ENCODE assay signal across 15 cellular contexts in genomic region chr1:112938188-112938587, GRCh38. TPM values are rescaled to one million over a fixed set of nuclear protein-coding genes. Genes with fewer than 3 reads are reported as not detected.
DNase-seq lines count a peak whose midpoint lies in the region; ATAC-seq and TF ChIP-seq lines count a peak whose summit lies in the region.
"Had no signal": no experiment of that assay in that cellular context is flagged by ENCODE, and none has a peak within 500 bp of the region (broad histone marks: within the 10 kb centered on the region; RNA-seq: fewer than 3 reads in every experiment).

No MANE protein-coding gene starts in this region.

- H3K9me3 ChIP-seq in SU-DHL-6 (ENCODE audit: insufficient read depth, low read length): no peaks in the 10 kb centered on the region
- H3K9me3 ChIP-seq in gastrocnemius medialis: no peaks in the 10 kb centered on the region
- no peaks in the 10 kb centered on the region for H3K9me3 ChIP-seq in upper lobe of left lung
- H3K9me3 ChIP-seq: tibial artery had no signal

- DNase-seq in DMS 273 (lab: John Stamatoyannopoulos, UW; ENCODE audit: unreplicated experiment) (peak; percentile 12), DMS 273 treated with DMSO at 0.1 percent for 48 hours (lab: John Stamatoyannopoulos, UW) (no peak), fibroblast of peridontal ligament (ENCODE audit: extremely low read depth) (peak; percentile 62), gastrocnemius medialis (no peak), NCI-H1105 (lab: John Stamatoyannopoulos, UW) (no peak), upper lobe of left lung (no peak)
- DNase-seq: activated T-cell treated with anti-CD3 and anti-CD28 coated beads, Interleukin-2, amount 50 U/mL, for 48 hours; naive thymus-derived CD8-positive, alpha-beta T cell; NCI-H510A; tibial artery; WERI-Rb-1 had no signal

- WGBS in upper lobe of left lung, 2 donors: 72 to 74% methylated on average over 3 of the region's 3 CpGs

- H3K4me2 ChIP-seq in SU-DHL-6 (ENCODE audit: low read depth, low read length, poor library complexity, severe bottlenecking): peak overlapping the region; percentile 56

- no peaks in the 10 kb centered on the region for H3K9me2 ChIP-seq in SU-DHL-6 (replicated peaks; ENCODE audit: insufficient read depth, low read length)

- H3K79me2 ChIP-seq in SU-DHL-6 (ENCODE audit: insufficient read depth, low read length): peaks cover 99% of the 10 kb centered on the region

- in situ Hi-C loops in gastrocnemius medialis (cut with MboI; ENCODE audit: low sequenced_read_pairs in 4 of 4): no loop called here

- TF ChIP-seq CTCF in SU-DHL-6 (IDR thresholded peaks at IDR 0.05; ENCODE audit: insufficient read depth, low read length, poor library complexity, severe bottlenecking) (no peak), gastrocnemius medialis (IDR thresholded peaks at IDR 0.05 in 4 of 5, conservative IDR thresholded peaks at IDR 0.05 in 1 of 5) (no peak), upper lobe of left lung (IDR thresholded peaks at IDR 0.05) (no peak)

- TF ChIP-seq EP300 in upper lobe of left lung (IDR thresholded peaks at IDR 0.05): no peak

- H3K4me3 ChIP-seq in SU-DHL-6 (ENCODE audit: insufficient read depth, low read length, poor library complexity, severe bottlenecking): no peak overlapping the region
- H3K4me3 ChIP-seq in gastrocnemius medialis: no peak overlapping the region
- no peak overlapping the region for H3K4me3 ChIP-seq in upper lobe of left lung
- H3K4me3 ChIP-seq: skin epidermis, tibial artery had no signal

- H3K9ac ChIP-seq in SU-DHL-6 (ENCODE audit: low read length): 0 out of 2 replicates have a peak overlapping the region, but pooled peaks have one; percentile 14

- no peak overlapping the region for H2AFZ ChIP-seq in SU-DHL-6 (ENCODE audit: low read depth, low read length, severe bottlenecking)

- ATAC-seq in gastrocnemius medialis (no peak), HG02981 (IDR thresholded peaks at IDR 0.05; ENCODE audit: unreplicated experiment) (no peak), upper lobe of left lung (ENCODE audit: low FRiP score in 2 of 2) (no peak)
- ATAC-seq: naive thymus-derived CD8-positive, alpha-beta T cell had no signal

- H3K27me3 ChIP-seq in SU-DHL-6 (ENCODE audit: low read length): no peaks in the 10 kb centered on the region
- H3K27me3 ChIP-seq in gastrocnemius medialis: no peaks in the 10 kb centered on the region
- H3K27me3 ChIP-seq in upper lobe of left lung: no peaks in the 10 kb centered on the region
- H3K27me3 ChIP-seq: tibial artery had no signal

- intact Hi-C loops in gastrocnemius medialis (cut with DNase I; ENCODE audit: low total_unique reads): no loop called here

- H3K27ac ChIP-seq in SU-DHL-6 (ENCODE audit: low read depth, low read length) (peak overlapping the region; percentile 78), gastrocnemius medialis (peak overlapping the region; percentile 59 to 71 (median 66)), upper lobe of left lung (no peak overlapping the region)
- H3K27ac ChIP-seq: 22Rv1, tibial artery, WERI-Rb-1 had no signal

- TF ChIP-seq POLR2A in gastrocnemius medialis (IDR thresholded peaks at IDR 0.05): no peak
- TF ChIP-seq POLR2A in upper lobe of left lung (IDR thresholded peaks at IDR 0.05): no peak

- peaks cover 32 to 42% of the 10 kb centered on the region in 2 donors for H3K4me1 ChIP-seq in gastrocnemius medialis
- H3K4me1 ChIP-seq in upper lobe of left lung: peaks cover 0 to 3% (median 0%) of the 10 kb centered on the region in 4 donors

- H3F3A ChIP-seq in SU-DHL-6 (ENCODE audit: insufficient read depth): peaks cover 23% of the 10 kb centered on the region; the same call in 1 of the 2 replicates

- H4K20me1 ChIP-seq in SU-DHL-6 (ENCODE audit: low read depth, low read length): 0 out of 2 replicates have a peak, but pooled peaks cover 5% of the 10 kb centered on the region

- H3K36me3 ChIP-seq in SU-DHL-6 (ENCODE audit: low read length) (peaks cover 3% of the 10 kb centered on the region; the same call in 1 of the 2 replicates), gastrocnemius medialis (no peaks in the 10 kb centered on the region), upper lobe of left lung (no peaks in the 10 kb centered on the region)
- H3K36me3 ChIP-seq: tibial artery had no signal

RNA-seq across cellular contexts. Expression of gene SLC16A1, which starts 17.8 kb away (rescaled TPM):
- total RNA-seq in gastrocnemius medialis (10 to 100 TPM; 26.5 to 41.6 (median 36.2) TPM), upper lobe of left lung (10 to 100 TPM in 1 of 6 donors, 1 to 10 TPM in 5; 1.4 to 13.3 (median 5.9) TPM)

Comparison
In these comparisons a context has a peak if more than half of its experiments do, and no peak if none do; other contexts are left out.
1. DNase-seq: peak in DMS 273 (single experiment) and fibroblast of peridontal ligament (single experiment); none in DMS 273 treated with DMSO at 0.1 percent for 48 hours (single experiment), gastrocnemius medialis (0 of 2), NCI-H1105 (single experiment) and upper lobe of left lung (0 of 2).
2. H3K27ac ChIP-seq: peak in SU-DHL-6 (single experiment) and gastrocnemius medialis (4 of 4); none in upper lobe of left lung (0 of 4).